18 cellular contexts compared by ENCODE assay signal in genomic region chr10:118013078-118013568, GRCh38.
"Had no signal": no experiment of that assay in that cellular context is flagged by ENCODE, and none has a peak within 500 bp of the region (broad histone marks: within the 10 kb centered on the region; RNA-seq: fewer than 3 reads in every experiment).

No MANE protein-coding gene starts in this region.

- H3K27ac ChIP-seq: epithelial cell of prostate, parathyroid adenoma, spleen, thoracic aorta had no signal

- H3K4me3 ChIP-seq: spleen, thoracic aorta had no signal

- H3K27ac Mint-ChIP-seq: activated CD4-positive, alpha-beta memory T cell treated with anti-CD3 and anti-CD28 coated beads, Interleukin-2, amount 10 ng/mL, durations not matched to agents 7 days and 5 days; activated CD8-positive, alpha-beta memory T cell treated with anti-CD3 and anti-CD28 coated beads, Interleukin-2, amount 10 ng/mL, durations not matched to agents 7 days and 5 days; activated naive CD8-positive, alpha-beta T cell treated with anti-CD3 and anti-CD28 coated beads for 36 hours; activated T-helper 17 cell treated with anti-CD3 and anti-CD28 coated beads, Interleukin-2, amount 50 U/mL, for 72 hours; effector memory CD8-positive, alpha-beta T cell; naive thymus-derived CD8-positive, alpha-beta T cell; stimulated activated memory B cell treated with anti-CD40 and anti-IgM and Interleukin-4, amounts not matched to agents 10 μg/mL and 1 μg/mL and 100 μg/mL, for 72 hours had no signal

- H3K4me1 ChIP-seq: parathyroid adenoma, spleen had no signal

- H3K4me3 Mint-ChIP-seq: activated CD4-positive, alpha-beta memory T cell treated with anti-CD3 and anti-CD28 coated beads, Interleukin-2, amount 10 ng/mL, durations not matched to agents 7 days and 5 days; activated CD8-positive, alpha-beta memory T cell treated with anti-CD3 and anti-CD28 coated beads, Interleukin-2, amount 10 ng/mL, durations not matched to agents 7 days and 5 days; activated naive CD8-positive, alpha-beta T cell treated with anti-CD3 and anti-CD28 coated beads for 36 hours; activated T-helper 17 cell treated with anti-CD3 and anti-CD28 coated beads, Interleukin-2, amount 50 U/mL, for 72 hours; effector memory CD8-positive, alpha-beta T cell; naive thymus-derived CD8-positive, alpha-beta T cell; stimulated activated memory B cell treated with anti-CD40 and anti-IgM and Interleukin-4, amounts not matched to agents 10 μg/mL and 1 μg/mL and 100 μg/mL, for 72 hours had no signal

- H3K27me3 ChIP-seq: spleen had no signal

- H3K9me3 Mint-ChIP-seq: activated CD4-positive, alpha-beta memory T cell treated with anti-CD3 and anti-CD28 coated beads, Interleukin-2, amount 10 ng/mL, durations not matched to agents 7 days and 5 days; activated naive CD8-positive, alpha-beta T cell treated with anti-CD3 and anti-CD28 coated beads for 36 hours; activated T-helper 17 cell treated with anti-CD3 and anti-CD28 coated beads, Interleukin-2, amount 50 U/mL, for 72 hours; effector memory CD8-positive, alpha-beta T cell; naive thymus-derived CD8-positive, alpha-beta T cell; stimulated activated memory B cell treated with anti-CD40 and anti-IgM and Interleukin-4, amounts not matched to agents 10 μg/mL and 1 μg/mL and 100 μg/mL, for 72 hours had no signal

- DNase-seq: activated CD4-positive, alpha-beta memory T cell treated with anti-CD3 and anti-CD28 coated beads, Interleukin-2, amount 10 ng/mL, durations not matched to agents 7 days and 5 days; activated CD4-positive, alpha-beta T cell treated with anti-CD3 and anti-CD28 coated beads for 48 hours; activated CD4-positive, CD25-positive, alpha-beta regulatory T cell; activated CD8-positive, alpha-beta memory T cell treated with anti-CD3 and anti-CD28 coated beads, Interleukin-2, amount 10 ng/mL, durations not matched to agents 7 days and 5 days; activated naive CD4-positive, alpha-beta T cell; activated naive CD8-positive, alpha-beta T cell treated with anti-CD3 and anti-CD28 coated beads for 36 hours; amygdala; effector memory CD8-positive, alpha-beta T cell; foreskin fibroblast; left cardiac atrium; naive thymus-derived CD8-positive, alpha-beta T cell; spleen; stimulated activated CD4-positive, alpha-beta T cell treated with anti-CD3 and anti-CD28 coated beads, Interleukin-4, amount 100 ng/mL, for 4 hours had no signal

- H3K4me1 Mint-ChIP-seq: activated CD4-positive, alpha-beta memory T cell treated with anti-CD3 and anti-CD28 coated beads, Interleukin-2, amount 10 ng/mL, durations not matched to agents 7 days and 5 days; activated CD8-positive, alpha-beta memory T cell treated with anti-CD3 and anti-CD28 coated beads, Interleukin-2, amount 10 ng/mL, durations not matched to agents 7 days and 5 days; activated T-helper 17 cell treated with anti-CD3 and anti-CD28 coated beads, Interleukin-2, amount 50 U/mL, for 72 hours; stimulated activated memory B cell treated with anti-CD40 and anti-IgM and Interleukin-4, amounts not matched to agents 10 μg/mL and 1 μg/mL and 100 μg/mL, for 72 hours had no signal

- H2AFZ ChIP-seq: parathyroid adenoma had no signal

- H3K9me3 ChIP-seq: spleen, thoracic aorta had no signal

- H3K27me3 Mint-ChIP-seq: activated CD4-positive, alpha-beta memory T cell treated with anti-CD3 and anti-CD28 coated beads, Interleukin-2, amount 10 ng/mL, durations not matched to agents 7 days and 5 days; activated CD8-positive, alpha-beta memory T cell treated with anti-CD3 and anti-CD28 coated beads, Interleukin-2, amount 10 ng/mL, durations not matched to agents 7 days and 5 days; activated naive CD8-positive, alpha-beta T cell treated with anti-CD3 and anti-CD28 coated beads for 36 hours; activated T-helper 17 cell treated with anti-CD3 and anti-CD28 coated beads, Interleukin-2, amount 50 U/mL, for 72 hours; effector memory CD8-positive, alpha-beta T cell; naive thymus-derived CD8-positive, alpha-beta T cell; stimulated activated memory B cell treated with anti-CD40 and anti-IgM and Interleukin-4, amounts not matched to agents 10 μg/mL and 1 μg/mL and 100 μg/mL, for 72 hours had no signal

- ATAC-seq: activated CD8-positive, alpha-beta memory T cell treated with anti-CD3 and anti-CD28 coated beads, Interleukin-2, amount 10 ng/mL, durations not matched to agents 7 days and 5 days; activated T-helper 17 cell treated with anti-CD3 and anti-CD28 coated beads, Interleukin-2, amount 50 U/mL, for 72 hours; effector memory CD8-positive, alpha-beta T cell; left cardiac atrium; naive thymus-derived CD8-positive, alpha-beta T cell; stimulated activated memory B cell treated with anti-CD40 and anti-IgM and Interleukin-4, amounts not matched to agents 10 μg/mL and 1 μg/mL and 100 μg/mL, for 72 hours had no signal

- H3K9ac ChIP-seq: parathyroid adenoma had no signal

- H3K79me2 ChIP-seq: parathyroid adenoma had no signal
